In genomic region chr10:83991986-83992753, GRCh38 we compare ENCODE assay signal across 8 cellular contexts.
DNase-seq lines count a peak whose midpoint lies in the region; ATAC-seq, FAIRE-seq and TF ChIP-seq lines count a peak whose summit lies in the region.

No MANE protein-coding gene starts in this region.

- H3K36me3 Mint-ChIP-seq in activated CD8-positive, alpha-beta T cell treated with anti-CD3 and anti-CD28 coated beads, Interleukin-2, amount 10 ng/mL, durations not matched to agents 7 days and 5 days (ENCODE audit: low read depth) = no peaks in the 10 kb centered on the region
- H3K36me3 Mint-ChIP-seq in neural progenitor cell = no peaks in the 10 kb centered on the region
- no peaks in the 10 kb centered on the region for H3K36me3 Mint-ChIP-seq in activated T-helper 2 cell treated with anti-CD3 and anti-CD28 coated beads, Interferon-gamma antibody, Interleukin-2, Interleukin-4, amounts not matched to agents 10 μg/mL and 5 μg/mL and 100 μg/mL, durations not matched to agents 14 hours and 24 hours and 36 hours (ENCODE audit: low read depth)

- no peak overlapping the region for H3K27ac Mint-ChIP-seq in activated CD8-positive, alpha-beta T cell treated with anti-CD3 and anti-CD28 coated beads, Interleukin-2, amount 10 ng/mL, durations not matched to agents 7 days and 5 days
- H3K27ac Mint-ChIP-seq in neural progenitor cell = peak overlapping the region; percentile 66
- no peak overlapping the region for H3K27ac Mint-ChIP-seq in activated T-helper 2 cell treated with anti-CD3 and anti-CD28 coated beads, Interferon-gamma antibody, Interleukin-2, Interleukin-4, amounts not matched to agents 10 μg/mL and 5 μg/mL and 100 μg/mL, durations not matched to agents 14 hours and 24 hours and 36 hours

- H3F3A ChIP-seq in neural progenitor cell (ENCODE audit: low read depth) = no peaks in the 10 kb centered on the region

- no peak for FAIRE-seq in HTR-8/SVneo (lab: Jason Lieb, UNC)

- peak; percentile 22 for DNase-seq in CMK (ENCODE audit: low read depth)
- DNase-seq in HTR-8/SVneo (ENCODE audit: insufficient read length, low spot score) = peak; percentile 18
- DNase-seq in activated CD8-positive, alpha-beta T cell treated with anti-CD3 and anti-CD28 coated beads, Interleukin-2, amount 10 ng/mL, durations not matched to agents 7 days and 5 days = peak; percentile 22
- DNase-seq in neural progenitor cell (ENCODE audit: low spot score) = peak; percentile 78
- no peak for DNase-seq in cardiac septum (ENCODE audit: low spot score)
- no peak for DNase-seq in activated T-helper 2 cell treated with anti-CD3 and anti-CD28 coated beads, Interferon-gamma antibody, Interleukin-2, Interleukin-4, amounts not matched to agents 10 μg/mL and 5 μg/mL and 100 μg/mL, durations not matched to agents 14 hours and 24 hours and 36 hours (ENCODE audit: low spot score)

- H3K4me3 ChIP-seq in neural progenitor cell = no peak overlapping the region

- ATAC-seq in GM18511 (IDR thresholded peaks at IDR 0.05; ENCODE audit: unreplicated experiment) (peak; percentile 39), GM18870 (IDR thresholded peaks at IDR 0.05; ENCODE audit: unreplicated experiment) (no peak)
- ATAC-seq in activated CD8-positive, alpha-beta T cell treated with anti-CD3 and anti-CD28 coated beads, Interleukin-2, amount 10 ng/mL, durations not matched to agents 7 days and 5 days = no peak

- peak overlapping the region; percentile 64 for H2AFZ ChIP-seq in neural progenitor cell (replicated peaks)

- H3K9me3 Mint-ChIP-seq in activated CD8-positive, alpha-beta T cell treated with anti-CD3 and anti-CD28 coated beads, Interleukin-2, amount 10 ng/mL, durations not matched to agents 7 days and 5 days (ENCODE audit: insufficient read depth) = no peaks in the 10 kb centered on the region
- H3K9me3 Mint-ChIP-seq in neural progenitor cell = peaks cover 2% of the 10 kb centered on the region
- no peaks in the 10 kb centered on the region for H3K9me3 Mint-ChIP-seq in activated T-helper 2 cell treated with anti-CD3 and anti-CD28 coated beads, Interferon-gamma antibody, Interleukin-2, Interleukin-4, amounts not matched to agents 10 μg/mL and 5 μg/mL and 100 μg/mL, durations not matched to agents 14 hours and 24 hours and 36 hours

- H3K27me3 Mint-ChIP-seq in activated CD8-positive, alpha-beta T cell treated with anti-CD3 and anti-CD28 coated beads, Interleukin-2, amount 10 ng/mL, durations not matched to agents 7 days and 5 days (ENCODE audit: low read depth) = no peaks in the 10 kb centered on the region
- peaks cover 2% of the 10 kb centered on the region for H3K27me3 Mint-ChIP-seq in neural progenitor cell (ENCODE audit: insufficient read depth, low read depth)
- H3K27me3 Mint-ChIP-seq in activated T-helper 2 cell treated with anti-CD3 and anti-CD28 coated beads, Interferon-gamma antibody, Interleukin-2, Interleukin-4, amounts not matched to agents 10 μg/mL and 5 μg/mL and 100 μg/mL, durations not matched to agents 14 hours and 24 hours and 36 hours (ENCODE audit: low read depth) = peaks cover 4% of the 10 kb centered on the region

- POLR2A ChIA-PET in activated CD8-positive, alpha-beta T cell treated with anti-CD3 and anti-CD28 coated beads, Interleukin-2, amount 10 ng/mL, durations not matched to agents 7 days and 5 days (lab: Charles Lee) = no interaction called here

- H3K36me3 ChIP-seq in neural progenitor cell = no peaks in the 10 kb centered on the region

- H3K9ac ChIP-seq in neural progenitor cell = no peak overlapping the region

- peaks cover 4% of the 10 kb centered on the region for H3K4me1 Mint-ChIP-seq in activated CD8-positive, alpha-beta T cell treated with anti-CD3 and anti-CD28 coated beads, Interleukin-2, amount 10 ng/mL, durations not matched to agents 7 days and 5 days (ENCODE audit: low read depth)
- peaks cover 2% of the 10 kb centered on the region for H3K4me1 Mint-ChIP-seq in neural progenitor cell
- H3K4me1 Mint-ChIP-seq in activated T-helper 2 cell treated with anti-CD3 and anti-CD28 coated beads, Interferon-gamma antibody, Interleukin-2, Interleukin-4, amounts not matched to agents 10 μg/mL and 5 μg/mL and 100 μg/mL, durations not matched to agents 14 hours and 24 hours and 36 hours (ENCODE audit: low read depth) = no peaks in the 10 kb centered on the region

- no peaks in the 10 kb centered on the region for H3K4me1 ChIP-seq in neural progenitor cell

- H3K9me3 ChIP-seq in neural progenitor cell (ENCODE audit: low read depth) = no peaks in the 10 kb centered on the region

- intact Hi-C loops in cardiac septum (cut with DNase I) = no loop called here
- intact Hi-C loops in activated T-helper 2 cell treated with anti-CD3 and anti-CD28 coated beads, Interferon-gamma antibody, Interleukin-2, Interleukin-4, amounts not matched to agents 10 μg/mL and 5 μg/mL and 100 μg/mL, durations not matched to agents 14 hours and 24 hours and 36 hours (cut with micrococcal nuclease) = no loop called here

- no peak overlapping the region for H3K27ac ChIP-seq in neural progenitor cell

- H4K20me1 ChIP-seq in neural progenitor cell (ENCODE audit: low read depth) = no peaks in the 10 kb centered on the region

- peak; percentile 69 for TF ChIP-seq CTCF in neural progenitor cell (IDR thresholded peaks at IDR 0.05)

- H3K79me2 ChIP-seq in neural progenitor cell (ENCODE audit: low read depth) = no peaks in the 10 kb centered on the region

- H3K4me2 ChIP-seq in neural progenitor cell = no peak overlapping the region

- no peak overlapping the region for H3K4me3 Mint-ChIP-seq in activated CD8-positive, alpha-beta T cell treated with anti-CD3 and anti-CD28 coated beads, Interleukin-2, amount 10 ng/mL, durations not matched to agents 7 days and 5 days
- H3K4me3 Mint-ChIP-seq in neural progenitor cell = no peak overlapping the region
- no peak overlapping the region for H3K4me3 Mint-ChIP-seq in activated T-helper 2 cell treated with anti-CD3 and anti-CD28 coated beads, Interferon-gamma antibody, Interleukin-2, Interleukin-4, amounts not matched to agents 10 μg/mL and 5 μg/mL and 100 μg/mL, durations not matched to agents 14 hours and 24 hours and 36 hours (ENCODE audit: low read depth)

- H3K27me3 ChIP-seq in neural progenitor cell = no peaks in the 10 kb centered on the region

- CTCF ChIA-PET in activated CD8-positive, alpha-beta T cell treated with anti-CD3 and anti-CD28 coated beads, Interleukin-2, amount 10 ng/mL, durations not matched to agents 7 days and 5 days (lab: Charles Lee) = interaction anchor here (1.0 kb wide), 1 partner anchor 11 kb away, joined by 3 read pairs; no protein-coding TSS in a partner anchor

Comparison
In these comparisons a context has a peak if more than half of its experiments do, and no peak if none do; other contexts are left out.
1. DNase-seq: peak in CMK (single experiment), HTR-8/SVneo (single experiment), activated CD8-positive, alpha-beta T cell treated with anti-CD3 and anti-CD28 coated beads, Interleukin-2, amount 10 ng/mL, durations not matched to agents 7 days and 5 days (single experiment) and neural progenitor cell (single experiment); none in cardiac septum (single experiment) and activated T-helper 2 cell treated with anti-CD3 and anti-CD28 coated beads, Interferon-gamma antibody, Interleukin-2, Interleukin-4, amounts not matched to agents 10 μg/mL and 5 μg/mL and 100 μg/mL, durations not matched to agents 14 hours and 24 hours and 36 hours (single experiment).